ENCODE assay signal across 20 cellular contexts in the genomic region with DNA sequence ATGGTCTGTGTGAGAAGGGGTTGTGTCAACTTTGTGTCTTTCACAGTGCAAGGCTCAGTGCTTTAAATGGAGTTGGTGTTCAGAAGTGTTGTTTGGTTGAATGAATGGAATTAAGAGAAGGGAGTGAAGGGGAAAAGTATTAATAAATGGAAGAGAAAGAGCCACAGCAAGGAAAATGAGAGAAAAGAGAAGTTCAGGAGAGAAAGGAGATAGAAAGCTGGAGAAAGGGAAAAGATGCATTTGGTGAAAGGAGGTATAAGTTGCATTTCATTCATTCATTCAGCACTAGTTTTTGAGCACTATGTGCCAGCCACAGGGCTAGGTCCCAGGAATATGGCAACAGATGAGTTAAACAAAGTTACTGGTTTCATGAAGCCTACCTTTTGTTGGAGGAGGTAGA. TPM values are rescaled to one million over a fixed set of nuclear protein-coding genes. Genes with fewer than 3 reads are reported as not detected.
DNase-seq lines count a peak whose midpoint lies in the region; ATAC-seq and TF ChIP-seq lines count a peak whose summit lies in the region.
"Had no signal": no experiment of that assay in that cellular context is flagged by ENCODE, and none has a peak within 500 bp of the region (broad histone marks: within the 10 kb centered on the region; RNA-seq: fewer than 3 reads in every experiment).

No MANE protein-coding gene starts in this region.

- H3K4me3 Mint-ChIP-seq in T-helper 2 cell treated with Interferon-gamma antibody and Interleukin-4, amounts not matched to agents 5 μg/mL and 100 μg/mL, for 36 hours: no peak overlapping the region
- H3K4me3 Mint-ChIP-seq: IgD-negative memory B cell had no signal

- H3K4me1 ChIP-seq in heart right ventricle (peaks cover 0 to 46% (median 26%) of the 10 kb centered on the region in 9 donors), HEK293 (ENCODE audit: control insufficient read depth, insufficient read depth, low read length) (peaks cover 5% of the 10 kb centered on the region; the same call in 1 of the 2 replicates), subcutaneous abdominal adipose tissue (ENCODE audit: control insufficient read depth in 5 of 5, insufficient read depth in 5 of 5, low read length in 5 of 5) (peaks cover 4 to 22% (median 15%) of the 10 kb centered on the region in 5 donors), stomach (peaks cover 0 to 10% (median 4%) of the 10 kb centered on the region in 4 donors)
- H3K4me1 ChIP-seq: SJCRH30 had no signal

- H3K9me3 ChIP-seq in heart right ventricle (no peaks in the 10 kb centered on the region), HEK293 (ENCODE audit: control insufficient read depth, insufficient read depth, low read depth, low read length) (no peaks in the 10 kb centered on the region), subcutaneous abdominal adipose tissue (ENCODE audit: control insufficient read depth in 5 of 5, low read length in 5 of 5) (no peaks in the 10 kb centered on the region), stomach (no peaks in the 10 kb centered on the region)
- H3K9me3 ChIP-seq: BLaER1 treated with 17β-estradiol and CSF1 and Interleukin-3, amounts not matched to agents 10 nM and 100 nM; SJCRH30 had no signal

- no peaks in the 10 kb centered on the region for H3K27me3 Mint-ChIP-seq in T-helper 2 cell treated with Interferon-gamma antibody and Interleukin-4, amounts not matched to agents 5 μg/mL and 100 μg/mL, for 36 hours (ENCODE audit: low read depth)

- H3K9me3 Mint-ChIP-seq in T-helper 2 cell treated with Interferon-gamma antibody and Interleukin-4, amounts not matched to agents 5 μg/mL and 100 μg/mL, for 36 hours: no peaks in the 10 kb centered on the region
- H3K9me3 Mint-ChIP-seq: IgD-negative memory B cell had no signal

- ATAC-seq in heart right ventricle (no peak), Right ventricle myocardium superior (ENCODE audit: poor library complexity) (no peak), GM21390 (IDR thresholded peaks at IDR 0.05; ENCODE audit: unreplicated experiment) (no peak)
- ATAC-seq: HCT116, Panc1 had no signal

- POLR2A ChIA-PET in HEK293 (lab: Yijun Ruan, JAX): no interaction called here

- intact Hi-C loops in heart right ventricle (cut with DNase I): loop anchor here in 2 of 10 donors (5.0 kb wide), 1 partner anchor 35 kb away; a partner anchor contains a TSS
- intact Hi-C loops in Right ventricle myocardium superior (cut with DNase I): no loop called here
- intact Hi-C loops in stomach (cut with DNase I; ENCODE audit: low total_unique reads): no loop called here

- H3K36me3 Mint-ChIP-seq in T-helper 2 cell treated with Interferon-gamma antibody and Interleukin-4, amounts not matched to agents 5 μg/mL and 100 μg/mL, for 36 hours (ENCODE audit: low read depth): no peaks in the 10 kb centered on the region
- H3K36me3 Mint-ChIP-seq: IgD-negative memory B cell had no signal

- DNase-seq in T-helper 2 cell treated with Interferon-gamma antibody and Interleukin-4, amounts not matched to agents 5 μg/mL and 100 μg/mL, for 36 hours (ENCODE audit: low spot score): no peak
- DNase-seq in T-helper 2 cell (no peak), heart right ventricle (no peak), Right ventricle myocardium superior (no peak), stomach (no peak)
- DNase-seq: Karpas-422, MV-4-11, NCI-H1105 treated with DMSO at 0.1 percent for 48 hours, NCI-H2029 treated with DMSO at 0.1 percent for 48 hours, NCI-H510A treated with DMSO at 0.1 percent for 48 hours, NCI-H774, SJCRH30 had no signal

- no peak overlapping the region for H3K9ac ChIP-seq in subcutaneous abdominal adipose tissue (ENCODE audit: low read length in 5 of 5)
- H3K9ac ChIP-seq: BLaER1 treated with 17β-estradiol and CSF1 and Interleukin-3, amounts not matched to agents 10 nM and 100 nM had no signal

- H3K36me3 ChIP-seq in heart right ventricle: peaks cover 0 to 4% (median 0%) of the 10 kb centered on the region in 9 donors
- no peaks in the 10 kb centered on the region for H3K36me3 ChIP-seq in HEK293 (ENCODE audit: control insufficient read depth in 2 of 2, insufficient read depth in 1 of 2, low read length in 2 of 2)
- H3K36me3 ChIP-seq in subcutaneous abdominal adipose tissue (ENCODE audit: control insufficient read depth in 5 of 5, insufficient read depth in 5 of 5, low read length in 5 of 5): no peaks in the 10 kb centered on the region
- peaks cover 0 to under 1% (median 0%) of the 10 kb centered on the region in 4 donors for H3K36me3 ChIP-seq in stomach
- H3K36me3 ChIP-seq: BLaER1 treated with 17β-estradiol and CSF1 and Interleukin-3, amounts not matched to agents 10 nM and 100 nM; SJCRH30 had no signal

- H3K27me3 ChIP-seq in heart right ventricle: no peaks in the 10 kb centered on the region
- no peaks in the 10 kb centered on the region for H3K27me3 ChIP-seq in subcutaneous abdominal adipose tissue (ENCODE audit: control insufficient read depth in 5 of 5, insufficient read depth in 4 of 5, low read length in 5 of 5)
- no peaks in the 10 kb centered on the region for H3K27me3 ChIP-seq in stomach
- H3K27me3 ChIP-seq: BLaER1 treated with 17β-estradiol and CSF1 and Interleukin-3, amounts not matched to agents 10 nM and 100 nM; SJCRH30 had no signal

- TF ChIP-seq EP300 in stomach (IDR thresholded peaks at IDR 0.05): no peak

- peaks cover 32% of the 10 kb centered on the region for H3K4me1 Mint-ChIP-seq in T-helper 2 cell treated with Interferon-gamma antibody and Interleukin-4, amounts not matched to agents 5 μg/mL and 100 μg/mL, for 36 hours (ENCODE audit: low read depth)

- TF ChIP-seq CTCF in heart right ventricle (IDR thresholded peaks at IDR 0.05): no peak
- no peak for TF ChIP-seq CTCF in HEK293 (tag by site-specific recombination; IDR thresholded peaks at IDR 0.05)
- TF ChIP-seq CTCF in stomach (IDR thresholded peaks at IDR 0.05): no peak

- H3K27ac Mint-ChIP-seq in T-helper 2 cell treated with Interferon-gamma antibody and Interleukin-4, amounts not matched to agents 5 μg/mL and 100 μg/mL, for 36 hours: peak overlapping the region; percentile 22
- H3K27ac Mint-ChIP-seq: IgD-negative memory B cell had no signal

- H3K27ac ChIP-seq in heart right ventricle (peak overlapping the region; percentile 62 to 88 (median 76)), HEK293 (ENCODE audit: extremely low read depth, low read depth, low read length) (no peak overlapping the region), subcutaneous abdominal adipose tissue (ENCODE audit: low read depth, low read length) (peak overlapping the region; percentile 46), stomach (no peak overlapping the region)
- H3K27ac ChIP-seq: 22Rv1; BLaER1 treated with 17β-estradiol and CSF1 and Interleukin-3, amounts not matched to agents 10 nM and 100 nM; SJCRH30 had no signal

- CTCF ChIA-PET in HEK293 (lab: Yijun Ruan, JAX): no interaction called here

- H3K4me3 ChIP-seq in heart right ventricle (no peak overlapping the region), HEK293 (ENCODE audit: low read depth, low read length) (no peak overlapping the region), subcutaneous abdominal adipose tissue (ENCODE audit: low read depth in 1 of 5, low read length in 5 of 5) (no peak overlapping the region), stomach (no peak overlapping the region)
- H3K4me3 ChIP-seq: BLaER1 treated with 17β-estradiol and CSF1 and Interleukin-3, amounts not matched to agents 10 nM and 100 nM; SJCRH30 had no signal

- TF ChIP-seq POLR2A in stomach (IDR thresholded peaks at IDR 0.05): no peak

TF ChIP-seq in HEK293, 187 proteins besides CTCF, POLR2A, EP300 and RAD21:
- TF ChIP-seq SP2 (tag by site-specific recombination; IDR thresholded peaks at IDR 0.05) (no peak), ZNF529 (tag by site-specific recombination; IDR thresholded peaks at IDR 0.05; ENCODE audit: insufficient replicate concordance) (no peak), PRDM1 (tag by site-specific recombination; IDR thresholded peaks at IDR 0.05) (peak; percentile 96), ZNF24 (tag by site-specific recombination; IDR thresholded peaks at IDR 0.05) (no peak), ZNF792 (tag by site-specific recombination; IDR thresholded peaks at IDR 0.05) (no peak), ZNF423 (tag by site-specific recombination; IDR thresholded peaks at IDR 0.05) (no peak), SP7 (tag by site-specific recombination; IDR thresholded peaks at IDR 0.05) (no peak), ZNF629 (tag by site-specific recombination; IDR thresholded peaks at IDR 0.05) (no peak), WT1 (tag by site-specific recombination; IDR thresholded peaks at IDR 0.05) (no peak)
TF ChIP-seq in HEK293: peak in this region for 1.

RNA-seq across cellular contexts. Expression of a gene that starts 34.3 kb away (rescaled TPM):
- total RNA-seq in heart right ventricle: 10 to 100 TPM; 43.1 to 75.4 (median 50.6) TPM
- 10 to 100 TPM in 1 of 2 donors, 1 to 10 TPM in 1; 9.8 to 20.6 TPM for polyA plus RNA-seq in heart right ventricle
- 58.6 TPM for total RNA-seq in Right ventricle myocardium superior
- 100 to 1,000 TPM in 1 of 5 donors, 10 to 100 TPM in 4; 12.8 to 100 (median 31.4) TPM for total RNA-seq in stomach
- 10 to 100 TPM; 10.7 to 25.8 (median 16.7) TPM for polyA plus RNA-seq in stomach

Comparison
In these comparisons a context has a peak if more than half of its experiments do, and no peak if none do; other contexts are left out.
1. H3K27ac ChIP-seq: peak in heart right ventricle (10 of 10) and subcutaneous abdominal adipose tissue (single experiment); none in HEK293 (single experiment) and stomach (0 of 5).